In genomic region chr15:89472785-89473256, GRCh38 we compare ENCODE assay signal across 8 cellular contexts. TPM values are rescaled to one million over a fixed set of nuclear protein-coding genes. Genes with fewer than 3 reads are reported as not detected.
A peak's percentile ranks its signal among the peaks of the same experiment; 100 is the strongest.
DNase-seq lines count a peak whose midpoint lies in the region; ATAC-seq and TF ChIP-seq lines count a peak whose summit lies in the region.

No MANE protein-coding gene starts in this region.

- H3K4me3 Mint-ChIP-seq in activated CD4-positive, alpha-beta memory T cell treated with anti-CD3 and anti-CD28 coated beads for 36 hours, result no peak overlapping the region
- no peak overlapping the region for H3K4me3 Mint-ChIP-seq in progenitor cell of endocrine pancreas (ENCODE audit: low read depth)

- H3K27me3 Mint-ChIP-seq in activated CD4-positive, alpha-beta memory T cell treated with anti-CD3 and anti-CD28 coated beads for 36 hours, result peaks cover 14% of the 10 kb centered on the region
- H3K27me3 Mint-ChIP-seq in progenitor cell of endocrine pancreas, result peaks cover 67% of the 10 kb centered on the region

- CTCF ChIA-PET in activated CD4-positive, alpha-beta memory T cell treated with anti-CD3 and anti-CD28 coated beads for 36 hours (lab: Charles Lee), result interaction anchor here (1.1 to 4.9 kb wide), 7 partner anchors 26 to 266 kb away, joined by 3 to 33 read pairs (median 7); no protein-coding TSS in a partner anchor

- peak; percentile 65 for ATAC-seq in GM18867 (IDR thresholded peaks at IDR 0.05; ENCODE audit: unreplicated experiment)
- no peak for ATAC-seq in HG02970 (IDR thresholded peaks at IDR 0.05; ENCODE audit: low FRiP score, unreplicated experiment)
- ATAC-seq in GM18870 (IDR thresholded peaks at IDR 0.05; ENCODE audit: unreplicated experiment), result no peak

- H3K4me3 ChIP-seq in foreskin fibroblast (ENCODE audit: low read depth in 1 of 2, low read length in 2 of 2), result no peak overlapping the region

- DNase-seq in C1 segment of cervical spinal cord (lab: John Stamatoyannopoulos, UW) (peak in 8 of 14 donors; percentile 5 to 49 (median 15)), NCI-H1436 (lab: John Stamatoyannopoulos, UW) (peak; percentile 56), foreskin fibroblast (peak; percentile 16 to 69), progenitor cell of endocrine pancreas (ENCODE audit: low spot score, unreplicated experiment) (peak; percentile 77)
- DNase-seq in activated CD4-positive, alpha-beta memory T cell treated with anti-CD3 and anti-CD28 coated beads for 36 hours, result peak; percentile 68

- no peaks in the 10 kb centered on the region for H3K36me3 Mint-ChIP-seq in activated CD4-positive, alpha-beta memory T cell treated with anti-CD3 and anti-CD28 coated beads for 36 hours
- no peaks in the 10 kb centered on the region for H3K36me3 Mint-ChIP-seq in progenitor cell of endocrine pancreas (ENCODE audit: insufficient read depth)

- no peaks in the 10 kb centered on the region for H3K4me1 Mint-ChIP-seq in activated CD4-positive, alpha-beta memory T cell treated with anti-CD3 and anti-CD28 coated beads for 36 hours (ENCODE audit: low read depth)
- H3K4me1 Mint-ChIP-seq in progenitor cell of endocrine pancreas (ENCODE audit: low read depth), result no peaks in the 10 kb centered on the region

- TF ChIP-seq CTCF in foreskin fibroblast (IDR thresholded peaks at IDR 0.05; ENCODE audit: low read depth, low read length) (peak; percentile 65), progenitor cell of endocrine pancreas (IDR thresholded peaks at IDR 0.05; ENCODE audit: unreplicated experiment) (peak; percentile 93)

- H3K27ac Mint-ChIP-seq in activated CD4-positive, alpha-beta memory T cell treated with anti-CD3 and anti-CD28 coated beads for 36 hours, result no peak overlapping the region
- no peak overlapping the region for H3K27ac Mint-ChIP-seq in progenitor cell of endocrine pancreas

- POLR2A ChIA-PET in activated CD4-positive, alpha-beta memory T cell treated with anti-CD3 and anti-CD28 coated beads for 36 hours (lab: Charles Lee), result no interaction called here

- no peaks in the 10 kb centered on the region for H3K9me3 Mint-ChIP-seq in activated CD4-positive, alpha-beta memory T cell treated with anti-CD3 and anti-CD28 coated beads for 36 hours
- no peaks in the 10 kb centered on the region for H3K9me3 Mint-ChIP-seq in progenitor cell of endocrine pancreas (ENCODE audit: low read depth)

- intact Hi-C loops in activated CD4-positive, alpha-beta memory T cell treated with anti-CD3 and anti-CD28 coated beads for 36 hours (cut with micrococcal nuclease), result no loop called here

RNA-seq across cellular contexts. Expression of gene RHCG, which starts 23.6 kb away (rescaled TPM):
- not detected for total RNA-seq in activated CD4-positive, alpha-beta memory T cell treated with anti-CD3 and anti-CD28 coated beads for 36 hours
- not detected in 2 replicates for total RNA-seq in progenitor cell of endocrine pancreas

Comparison
In these comparisons a context has a peak if more than half of its experiments do, and no peak if none do; other contexts are left out.
1. DNase-seq: peak in every context shown above with its lines; median percentile 77 in progenitor cell of endocrine pancreas; 68 in activated CD4-positive, alpha-beta memory T cell treated with anti-CD3 and anti-CD28 coated beads for 36 hours; 56 in NCI-H1436; 42 in foreskin fibroblast; 15 in C1 segment of cervical spinal cord.